ENCODE assay signal across 8 cellular contexts in the genomic region with DNA sequence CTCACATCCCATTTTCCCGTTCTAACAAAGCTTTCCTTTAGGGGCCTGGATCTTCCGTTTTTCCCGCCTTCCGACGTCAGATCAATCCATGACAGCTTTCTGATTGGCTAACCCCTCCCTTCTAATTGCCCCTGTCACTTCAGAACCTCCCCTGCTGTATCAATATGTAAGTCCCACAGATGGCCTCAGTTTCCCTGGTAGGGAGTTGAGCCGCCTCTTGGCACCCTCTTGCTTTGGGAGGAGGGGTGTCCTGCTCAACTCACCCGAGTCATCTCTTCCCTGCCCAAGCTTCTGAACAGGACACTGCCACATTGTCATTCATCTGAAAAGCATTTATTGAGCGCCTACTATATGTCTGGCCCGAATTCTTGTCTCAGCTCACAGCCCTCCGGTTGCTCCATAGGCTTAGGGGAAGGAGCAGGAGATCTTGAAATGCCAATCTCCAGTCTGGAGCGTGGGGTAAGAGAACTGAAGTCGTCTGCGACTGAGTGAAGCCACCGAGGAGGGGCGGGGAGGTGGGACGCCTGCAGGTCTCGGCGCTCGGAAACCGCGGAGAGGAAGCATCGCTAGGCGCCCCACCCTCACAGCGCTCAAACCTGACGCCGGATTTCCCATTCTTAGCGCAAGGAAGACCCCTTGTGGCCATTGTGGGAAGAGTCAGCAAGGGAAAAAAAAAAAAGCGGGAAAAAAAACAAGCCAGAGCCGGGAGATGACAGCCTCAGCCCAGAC. TPM values are rescaled to one million over a fixed set of nuclear protein-coding genes. Genes with fewer than 3 reads are reported as not detected.
DNase-seq lines count a peak whose midpoint lies in the region; ATAC-seq and TF ChIP-seq lines count a peak whose summit lies in the region.

No MANE protein-coding gene starts in this region.

- no peaks in the 10 kb centered on the region for H3K36me3 Mint-ChIP-seq in activated naive CD4-positive, alpha-beta T cell treated with anti-CD3 and anti-CD28 coated beads, Interleukin-2, amount 10 ng/mL, durations not matched to agents 7 days and 5 days

- TF ChIP-seq POLR2A in thyroid gland (IDR thresholded peaks at IDR 0.05) = no peak

- POLR2A ChIA-PET in SK-N-SH (lab: Yijun Ruan, JAX) = interaction anchor here (1.1 to 1.2 kb wide), 3 partner anchors 63 to 231 kb away, joined by 3 read pairs; partner anchors contain the start of gene HOXC10

- ATAC-seq in GM18909 (IDR thresholded peaks at IDR 0.05; ENCODE audit: poor library complexity, unreplicated experiment) (peak; percentile 45), Right ventricle myocardium superior (ENCODE audit: poor library complexity) (peak; percentile 62)

- H3K27me3 Mint-ChIP-seq in activated naive CD4-positive, alpha-beta T cell treated with anti-CD3 and anti-CD28 coated beads, Interleukin-2, amount 10 ng/mL, durations not matched to agents 7 days and 5 days = peaks cover 43% of the 10 kb centered on the region

- no peaks in the 10 kb centered on the region for H3K9me3 Mint-ChIP-seq in activated naive CD4-positive, alpha-beta T cell treated with anti-CD3 and anti-CD28 coated beads, Interleukin-2, amount 10 ng/mL, durations not matched to agents 7 days and 5 days

- H3F3A ChIP-seq in SK-N-SH (replicated peaks; ENCODE audit: insufficient read depth) = peaks cover 6% of the 10 kb centered on the region

- no peaks in the 10 kb centered on the region for H3K9me2 ChIP-seq in SK-N-SH

- H4K20me1 ChIP-seq in SK-N-SH (ENCODE audit: insufficient read depth) = no peaks in the 10 kb centered on the region

- intact Hi-C loops in Right ventricle myocardium superior (cut with DNase I) = loop anchor here (5.0 kb wide), 1 partner anchor 146 kb away; the partner anchor contains the start of gene GPR84
- intact Hi-C loops in thyroid gland (cut with DNase I) = loop anchor here (5.0 kb wide), 1 partner anchor 146 kb away; the partner anchor contains the start of gene GPR84

- H3K4me3 ChIP-seq in SK-N-SH (ENCODE audit: low read depth in 2 of 2, low read length in 1 of 2) (peak overlapping the region; percentile 40 to 62), parathyroid adenoma (ENCODE audit: low read depth, low read length) (no peak overlapping the region), thyroid gland (replicated peaks in 1 of 3) (no peak overlapping the region)

- 12% methylated on average over 29 of the region's 29 CpGs for whole genome bisulfite sequencing in SK-N-SH (ENCODE audit: low lambda C conversion rate)
- WGBS in thyroid gland, 2 donors = 6 to 8% methylated on average over 29 of the region's 29 CpGs

- no peak for TF ChIP-seq EP300 in SK-N-SH (IDR thresholded peaks at IDR 0.05; ENCODE audit: borderline replicate concordance in 1 of 2, low read depth in 1 of 2, low read length in 1 of 2)

- H3K79me2 ChIP-seq in SK-N-SH (ENCODE audit: insufficient read depth) (no peaks in the 10 kb centered on the region), parathyroid adenoma (no peaks in the 10 kb centered on the region)

- no peaks in the 10 kb centered on the region for H3K36me3 ChIP-seq in SK-N-SH (replicated peaks in 1 of 2; ENCODE audit: control insufficient read depth in 1 of 2, insufficient read depth in 2 of 2, low read length in 1 of 2)
- H3K36me3 ChIP-seq in parathyroid adenoma (ENCODE audit: control insufficient read depth, insufficient read depth, low read length) = no peaks in the 10 kb centered on the region
- H3K36me3 ChIP-seq in thyroid gland = no peaks in the 10 kb centered on the region

- H3K9me3 ChIP-seq in SK-N-SH (no peaks in the 10 kb centered on the region), parathyroid adenoma (ENCODE audit: control insufficient read depth, low read length) (no peaks in the 10 kb centered on the region), thyroid gland (no peaks in the 10 kb centered on the region)

- CTCF ChIA-PET in SK-N-SH (lab: Yijun Ruan, JAX) = interaction anchor here (0.7 to 7.3 kb wide), 42 partner anchors 9 to 517 kb away, joined by 3 to 212 read pairs (median 5); partner anchors contain the start of genes COPZ1, HOXC10, HOXC12 and HOXC5
- CTCF ChIA-PET in activated naive CD4-positive, alpha-beta T cell treated with anti-CD3 and anti-CD28 coated beads, Interleukin-2, amount 10 ng/mL, durations not matched to agents 7 days and 5 days (lab: Charles Lee) = interaction anchor here (0.8 to 4.2 kb wide), 21 partner anchors 8 to 232 kb away, joined by 3 to 41 read pairs (median 6); partner anchors contain the start of genes CBX5, HNRNPA1, HOXC10 and HOXC8

- no peak overlapping the region for H3K27ac ChIP-seq in SK-N-SH (ENCODE audit: low read depth in 2 of 2, low read length in 1 of 2)
- H3K27ac ChIP-seq in parathyroid adenoma = no peak overlapping the region
- H3K27ac ChIP-seq in thyroid gland = no peak overlapping the region

- TF ChIP-seq CTCF in SK-N-SH (IDR thresholded peaks at IDR 0.05) (peak; percentile 76), parathyroid adenoma (IDR thresholded peaks at IDR 0.05) (peak; percentile 88), thyroid gland (IDR thresholded peaks at IDR 0.05) (peak; percentile 48 to 77 (median 66))

- H3K27me3 ChIP-seq in SK-N-SH (ENCODE audit: insufficient read depth) (no peaks in the 10 kb centered on the region), parathyroid adenoma (ENCODE audit: control insufficient read depth, insufficient read depth, low read length) (peaks cover 4% of the 10 kb centered on the region), thyroid gland (peaks cover 15% of the 10 kb centered on the region)

- H3K4me1 ChIP-seq in SK-N-SH (ENCODE audit: control insufficient read depth in 1 of 2, insufficient read depth in 2 of 2, low read depth in 1 of 2, low read length in 1 of 2) (peaks cover 0 to 20% of the 10 kb centered on the region in 2 experiments; a peak in 2 of 4 replicates), parathyroid adenoma (peaks cover 12% of the 10 kb centered on the region), thyroid gland (peaks cover 12 to 30% of the 10 kb centered on the region in 2 donors)

- H3K9ac ChIP-seq in SK-N-SH = peak overlapping the region; percentile 46; the same call in 1 of the 2 replicates
- no peak overlapping the region for H3K9ac ChIP-seq in parathyroid adenoma

- H2AFZ ChIP-seq in SK-N-SH (ENCODE audit: low read depth) (peak overlapping the region; percentile 77; the same call in 1 of the 2 replicates), parathyroid adenoma (peak overlapping the region; percentile 59)

- peak; percentile 80 for TF ChIP-seq RAD21 in SK-N-SH (IDR thresholded peaks at IDR 0.05; ENCODE audit: low read length)

- DNase-seq in A172 (ENCODE audit: low spot score) (peak; percentile 82), NCI-H1105 (lab: John Stamatoyannopoulos, UW) (peak; percentile 67), SK-N-SH (peak; percentile 87), Right ventricle myocardium superior (peak; percentile 80), thyroid gland (peak; percentile 58 to 60)
- peak; percentile 90 for DNase-seq in activated naive CD4-positive, alpha-beta T cell treated with anti-CD3 and anti-CD28 coated beads, Interleukin-2, amount 10 ng/mL, durations not matched to agents 7 days and 5 days

- peaks cover 56% of the 10 kb centered on the region for H3K4me1 Mint-ChIP-seq in activated naive CD4-positive, alpha-beta T cell treated with anti-CD3 and anti-CD28 coated beads, Interleukin-2, amount 10 ng/mL, durations not matched to agents 7 days and 5 days

- H3K4me2 ChIP-seq in SK-N-SH (peak overlapping the region; percentile 72), parathyroid adenoma (ENCODE audit: low read length) (peak overlapping the region; percentile 48)

- peak overlapping the region; percentile 79 for H3K27ac Mint-ChIP-seq in activated naive CD4-positive, alpha-beta T cell treated with anti-CD3 and anti-CD28 coated beads, Interleukin-2, amount 10 ng/mL, durations not matched to agents 7 days and 5 days

- H3K4me3 Mint-ChIP-seq in activated naive CD4-positive, alpha-beta T cell treated with anti-CD3 and anti-CD28 coated beads, Interleukin-2, amount 10 ng/mL, durations not matched to agents 7 days and 5 days = peak overlapping the region; percentile 74

TF ChIP-seq in SK-N-SH, 30 proteins besides CTCF, POLR2A, EP300 and RAD21:
- TF ChIP-seq MXI1 (IDR thresholded peaks at IDR 0.05; ENCODE audit: low read depth, low read length) = peak; percentile 35; the same call in 1 of the 2 replicates
- peak; percentile 53 for TF ChIP-seq SMC3 (IDR thresholded peaks at IDR 0.05; ENCODE audit: low read depth, low read length)
- peak; percentile 24; the same call in 1 of the 2 replicates for TF ChIP-seq SIN3A (IDR thresholded peaks at IDR 0.05; ENCODE audit: borderline replicate concordance, low read depth, low read length)
- peak; percentile 41 for TF ChIP-seq CHD2 (IDR thresholded peaks at IDR 0.05; ENCODE audit: low read length, partially characterized antibody)
- TF ChIP-seq, protein P1, sequence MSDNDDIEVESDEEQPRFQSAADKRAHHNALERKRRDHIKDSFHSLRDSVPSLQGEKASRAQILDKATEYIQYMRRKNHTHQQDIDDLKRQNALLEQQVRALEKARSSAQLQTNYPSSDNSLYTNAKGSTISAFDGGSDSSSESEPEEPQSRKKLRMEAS (IDR thresholded peaks at IDR 0.05; ENCODE audit: low read depth) = peak; percentile 82
- TF ChIP-seq NRF1 (IDR thresholded peaks at IDR 0.05; ENCODE audit: low read depth, low read length) = no peak
- TF ChIP-seq JUND (IDR thresholded peaks at IDR 0.05) = no peak

RNA-seq across cellular contexts. Expression of gene SMUG1, which starts 28.0 kb away (rescaled TPM):
- 27.2 and 37.8 TPM in 2 replicates for total RNA-seq in A172 (2014; rRNA removed; shearing (Covaris generic))
- polyA plus RNA-seq in SK-N-SH (2012; rRNA removed) = 61.3 and 78.4 TPM in 2 replicates
- polyA plus RNA-seq in SK-N-SH (2012; cell fraction: cytosol; rRNA removed) = 42.3 and 50.3 TPM in 2 replicates
- polyA plus RNA-seq in SK-N-SH (2012; cell fraction: nucleus; rRNA removed) = 113 and 138 TPM in 2 replicates
- 16.5 TPM for total RNA-seq in Right ventricle myocardium superior
- total RNA-seq in thyroid gland = 10 to 100 TPM; 33.6 to 44.2 (median 39.7) TPM

Comparison
In these comparisons a context has a peak if more than half of its experiments do, and no peak if none do; other contexts are left out.
1. H3K4me3 ChIP-seq: peak in SK-N-SH (2 of 2); none in parathyroid adenoma (single experiment) and thyroid gland (0 of 3).
2. Peak in every context shown above with its lines, with median percentiles within 50 percentile points of each other: DNase-seq and CTCF ChIP-seq.